20 cellular contexts compared by ENCODE assay signal in the genomic region with DNA sequence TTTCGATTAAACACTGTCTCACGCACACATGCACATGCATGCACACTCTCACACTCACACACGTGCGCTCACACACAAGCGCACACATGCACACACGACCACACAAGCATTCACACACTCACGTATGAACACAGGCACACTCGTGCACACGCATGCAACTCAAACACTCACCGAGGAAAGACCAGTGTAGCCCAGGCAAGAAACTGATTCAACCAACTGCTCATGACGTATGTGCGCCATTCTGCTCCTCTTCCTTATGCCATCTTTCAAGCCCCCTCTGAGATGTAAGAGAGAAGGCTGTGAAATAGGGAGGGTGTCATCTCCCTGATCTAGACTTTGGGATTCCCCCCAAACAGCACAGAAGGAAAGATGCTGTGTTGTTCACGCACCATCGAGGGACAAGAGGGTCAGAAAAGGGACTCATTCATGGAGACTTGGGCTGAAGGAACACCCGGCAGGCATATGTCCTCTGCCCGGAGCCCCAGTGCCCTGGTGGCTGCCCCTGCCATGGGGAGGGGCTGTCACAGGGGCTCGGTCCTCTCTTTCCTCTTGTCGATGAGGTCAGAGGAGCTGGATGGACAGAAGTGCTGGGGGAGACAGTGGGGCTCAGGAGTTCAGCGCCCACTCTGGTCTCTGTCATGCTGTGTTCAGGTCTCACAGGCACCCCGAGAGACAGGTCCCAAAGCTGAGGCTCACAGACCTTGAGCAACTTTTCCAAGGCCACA.
A peak's percentile ranks its signal among the peaks of the same experiment; 100 is the strongest.
DNase-seq lines count a peak whose midpoint lies in the region; ATAC-seq, FAIRE-seq and TF ChIP-seq lines count a peak whose summit lies in the region.
"Had no signal": no experiment of that assay in that cellular context is flagged by ENCODE, and none has a peak within 500 bp of the region (broad histone marks: within the 10 kb centered on the region; RNA-seq: fewer than 3 reads in every experiment).

No MANE protein-coding gene starts in this region.

- no peaks in the 10 kb centered on the region for H4K20me1 ChIP-seq in HepG2 (ENCODE audit: insufficient read depth, low read length)
- H4K20me1 ChIP-seq: BLaER1 had no signal

- H3K4me3 ChIP-seq in HepG2 (replicated peaks in 1 of 3; ENCODE audit: insufficient read depth in 1 of 3, low read depth in 2 of 3, low read length in 3 of 3) (no peak overlapping the region), right lobe of liver (no peak overlapping the region), kidney (ENCODE audit: low read length in 2 of 2) (no peak overlapping the region), trophoblast cell (ENCODE audit: low read depth, low read length) (peak overlapping the region; percentile 4)
- H3K4me3 ChIP-seq: BLaER1 had no signal

- H3K9me3 Mint-ChIP-seq in activated T-helper 17 cell treated with anti-CD3 and anti-CD28 coated beads, Interleukin-2, amount 50 U/mL, for 72 hours = peaks cover 3% of the 10 kb centered on the region
- peaks cover 6 to 21% (median 7%) of the 10 kb centered on the region in 3 donors for H3K9me3 Mint-ChIP-seq in T-cell

- H2AFZ ChIP-seq in HepG2 (ENCODE audit: low read length) (no peak overlapping the region), trophoblast cell (ENCODE audit: insufficient read depth, low read length, poor library complexity) (no peak overlapping the region)

- no peak overlapping the region for H3K14ac ChIP-seq in trophoblast cell (ENCODE audit: low read length)

- CTCF ChIA-PET in HepG2 (lab: Yijun Ruan, JAX; ENCODE audit: low intra/inter-chr PET ratio, low total read pairs) = no interaction called here
- CTCF ChIA-PET in T-cell (lab: Charles Lee) = no interaction called here

- H3K27ac Mint-ChIP-seq in activated T-helper 17 cell treated with anti-CD3 and anti-CD28 coated beads, Interleukin-2, amount 50 U/mL, for 72 hours = no peak overlapping the region
- no peak overlapping the region for H3K27ac Mint-ChIP-seq in T-cell
- H3K27ac Mint-ChIP-seq: CD8-positive, alpha-beta memory T cell; HFFc6 had no signal

- no peak overlapping the region for H3K4me2 ChIP-seq in HepG2 (ENCODE audit: low read depth, low read length)
- H3K4me2 ChIP-seq in trophoblast cell (ENCODE audit: low read length) = no peak overlapping the region

- H3K23ac ChIP-seq in trophoblast cell (ENCODE audit: low read length) = no peak overlapping the region

- no peak overlapping the region for H2BK120ac ChIP-seq in trophoblast cell (ENCODE audit: insufficient read depth, low read length, poor library complexity)

- H3K27ac ChIP-seq in HepG2 (ENCODE audit: extremely low read length, insufficient read depth, low read length) = no peak overlapping the region
- H3K27ac ChIP-seq in right lobe of liver = no peak overlapping the region
- H3K27ac ChIP-seq in kidney (ENCODE audit: low read depth in 2 of 2, low read length in 2 of 2) = no peak overlapping the region
- H3K27ac ChIP-seq in trophoblast cell (ENCODE audit: low read depth, low read length) = no peak overlapping the region
- H3K27ac ChIP-seq: BLaER1 had no signal

- no peak overlapping the region for H2AK5ac ChIP-seq in trophoblast cell (ENCODE audit: low read length)

- in situ Hi-C loops in HepG2 (cut with HindIII; ENCODE audit: extremely low pct_ligation_motif_present, low pct_unique_long_range_greater_than_20kb) = no loop called here

- no peak for TF ChIP-seq EP300 in HepG2 (IDR thresholded peaks at IDR 0.05; ENCODE audit: low read depth in 2 of 2, low read length in 2 of 2)
- no peak for TF ChIP-seq EP300 in HepG2 (CRISPR knock-in tag; IDR thresholded peaks at IDR 0.05; ENCODE audit: borderline replicate concordance)

- H3K79me2 ChIP-seq in HepG2 (ENCODE audit: insufficient read depth, low read length) (no peaks in the 10 kb centered on the region), trophoblast cell (ENCODE audit: control insufficient read depth, insufficient read depth, low read length, poor library complexity) (no peaks in the 10 kb centered on the region)

- BruUV-seq in HepG2 (replicated peaks; lab: Mats Ljungman, UMichigan) = no TSS peak

- intact Hi-C loops in HepG2 (cut with micrococcal nuclease; ENCODE audit: unreplicated experiment) (no loop called here), right lobe of liver (cut with DNase I) (no loop called here), kidney (cut with DNase I) (no loop called here), Right ventricle myocardium inferior (cut with DNase I) (no loop called here)

- no peaks in the 10 kb centered on the region for H3K4me1 Mint-ChIP-seq in activated T-helper 17 cell treated with anti-CD3 and anti-CD28 coated beads, Interleukin-2, amount 50 U/mL, for 72 hours
- peaks cover 0 to 16% (median 6%) of the 10 kb centered on the region in 3 donors for H3K4me1 Mint-ChIP-seq in T-cell
- H3K4me1 Mint-ChIP-seq: CD8-positive, alpha-beta memory T cell had no signal

- ATAC-seq in HepG2 (no peak), right lobe of liver (no peak), T-cell (replicated peaks in 1 of 4) (no peak), Right ventricle myocardium inferior (no peak)
- no peak for ATAC-seq in activated T-helper 17 cell treated with anti-CD3 and anti-CD28 coated beads, Interleukin-2, amount 50 U/mL, for 72 hours (replicated peaks)

- TF ChIP-seq CTCF in HepG2 (CRISPR knock-in tag; IDR thresholded peaks at IDR 0.05) (no peak), right lobe of liver (IDR thresholded peaks at IDR 0.05) (no peak), kidney (IDR thresholded peaks at IDR 0.05; ENCODE audit: borderline replicate concordance, extremely low read depth, insufficient read depth) (no peak)

- no peak for FAIRE-seq in HepG2 (lab: Jason Lieb, UNC)
- no peak for FAIRE-seq in kidney (lab: Jason Lieb, UNC)
- FAIRE-seq: GM12892, GM19239, HTR-8/SVneo had no signal

- WGBS in HepG2 (ENCODE audit: low lambda C conversion rate) = 54% methylated on average over 16 of the region's 20 CpGs
- WGBS in right lobe of liver (ENCODE audit: insufficient coverage, low coverage, low lambda C conversion rate, missing lambda C conversion rate) = 63% methylated on average over 4 of the region's 20 CpGs
- whole genome bisulfite sequencing in trophoblast cell (ENCODE audit: extremely low coverage, insufficient coverage, insufficient read length) = no CpG with 5 or more reads among the region's 20 CpGs

- no peak overlapping the region for H4K8ac ChIP-seq in trophoblast cell (ENCODE audit: low read depth, low read length)

- H4K91ac ChIP-seq in trophoblast cell (ENCODE audit: low read depth, low read length) = no peak overlapping the region

- no peak overlapping the region for H3K4ac ChIP-seq in trophoblast cell (ENCODE audit: low read depth, low read length)

- H4K12ac ChIP-seq in trophoblast cell (ENCODE audit: low read depth, low read length) = no peak overlapping the region

- H3K18ac ChIP-seq in trophoblast cell (ENCODE audit: low read length) = no peak overlapping the region

- peaks cover 22% of the 10 kb centered on the region for H3K9me3 ChIP-seq in HepG2 (ENCODE audit: low read length)
- H3K9me3 ChIP-seq in right lobe of liver = peaks cover 0 to 5% (median 0%) of the 10 kb centered on the region in 4 donors
- H3K9me3 ChIP-seq in kidney (ENCODE audit: control insufficient read depth in 1 of 2, low read length in 2 of 2) = no peaks in the 10 kb centered on the region
- peaks cover 9% of the 10 kb centered on the region for H3K9me3 ChIP-seq in trophoblast cell (ENCODE audit: insufficient read depth, low read depth, low read length)
- H3K9me3 ChIP-seq: Caco-2 had no signal

- H2BK5ac ChIP-seq in trophoblast cell (ENCODE audit: low read depth, low read length, poor library complexity) = no peak overlapping the region

- no peaks in the 10 kb centered on the region for H3K36me3 Mint-ChIP-seq in activated T-helper 17 cell treated with anti-CD3 and anti-CD28 coated beads, Interleukin-2, amount 50 U/mL, for 72 hours (ENCODE audit: low read depth)
- H3K36me3 Mint-ChIP-seq in T-cell = no peaks in the 10 kb centered on the region
- H3K36me3 Mint-ChIP-seq: CD8-positive, alpha-beta memory T cell had no signal

- H3K4me3 Mint-ChIP-seq in activated T-helper 17 cell treated with anti-CD3 and anti-CD28 coated beads, Interleukin-2, amount 50 U/mL, for 72 hours = no peak overlapping the region
- H3K4me3 Mint-ChIP-seq in T-cell = no peak overlapping the region
- H3K4me3 Mint-ChIP-seq: CD8-positive, alpha-beta memory T cell; HFFc6 had no signal

- H3K27me3 ChIP-seq in HepG2 (ENCODE audit: control insufficient read depth in 1 of 2, insufficient read depth in 2 of 2, low read length in 2 of 2) (peaks cover 4 to 40% of the 10 kb centered on the region in 2 experiments; a peak in 3 of 5 replicates), right lobe of liver (no peaks in the 10 kb centered on the region), trophoblast cell (ENCODE audit: insufficient read depth, low read length) (no peaks in the 10 kb centered on the region)
- H3K27me3 ChIP-seq: BLaER1 had no signal

- no peak overlapping the region for H2BK12ac ChIP-seq in trophoblast cell (ENCODE audit: low read length)

- H3K27me3 Mint-ChIP-seq in activated T-helper 17 cell treated with anti-CD3 and anti-CD28 coated beads, Interleukin-2, amount 50 U/mL, for 72 hours = peaks cover 14% of the 10 kb centered on the region
- peaks cover 11 to 16% of the 10 kb centered on the region in 2 donors for H3K27me3 Mint-ChIP-seq in T-cell

- no peak for DNase-seq in HepG2 (ENCODE audit: low spot score)
- no peak for DNase-seq in right lobe of liver
- peak; percentile 41 for DNase-seq in kidney
- no peak for DNase-seq in trophoblast cell
- DNase-seq in T-cell = no peak
- DNase-seq in Right ventricle myocardium inferior (ENCODE audit: missing footprints) = no peak
- DNase-seq in stimulated activated CD4-positive, alpha-beta T cell treated with anti-CD3 and anti-CD28 coated beads, Interleukin-1b, Interleukin-23, amount 100 ng/mL, for 48 hours = no peak
- DNase-seq: 8988T; AML-193; CD8-positive, alpha-beta memory T cell; DND-41; GDM1; HCEC 1CT; HFFc6 had no signal

- POLR2A ChIA-PET in HepG2 (lab: Yijun Ruan, JAX) = no interaction called here
- POLR2A ChIA-PET in T-cell (lab: Charles Lee) = no interaction called here

- TF ChIP-seq RAD21 in HepG2 (CRISPR knock-in tag; IDR thresholded peaks at IDR 0.05) = no peak

- no peak for TF ChIP-seq POLR2A in HepG2 (IDR thresholded peaks at IDR 0.05; ENCODE audit: insufficient read depth in 1 of 2, low read depth in 2 of 2, low read length in 2 of 2)
- TF ChIP-seq POLR2A in right lobe of liver (IDR thresholded peaks at IDR 0.05) = no peak

- H3K36me3 ChIP-seq in HepG2 (replicated peaks in 1 of 2; ENCODE audit: control insufficient read depth in 1 of 2, insufficient read depth in 2 of 2, low read length in 2 of 2) (no peaks in the 10 kb centered on the region), right lobe of liver (no peaks in the 10 kb centered on the region), kidney (ENCODE audit: control insufficient read depth in 1 of 2, insufficient read depth in 2 of 2, low read length in 2 of 2) (no peaks in the 10 kb centered on the region), trophoblast cell (ENCODE audit: control insufficient read depth in 1 of 2, insufficient read depth in 2 of 2, low read length in 2 of 2) (no peaks in the 10 kb centered on the region)
- H3K36me3 ChIP-seq: BLaER1 had no signal

- H3K4me1 ChIP-seq in HepG2 (ENCODE audit: insufficient read depth, low read length) = no peaks in the 10 kb centered on the region
- H3K4me1 ChIP-seq in right lobe of liver = no peaks in the 10 kb centered on the region
- no peaks in the 10 kb centered on the region for H3K4me1 ChIP-seq in kidney (ENCODE audit: control insufficient read depth in 1 of 2, insufficient read depth in 1 of 2, low read depth in 1 of 2, low read length in 2 of 2)
- H3K4me1 ChIP-seq in trophoblast cell (ENCODE audit: control insufficient read depth in 1 of 2, insufficient read depth in 2 of 2, low read length in 2 of 2) = no peaks in the 10 kb centered on the region
- H3K4me1 ChIP-seq: Caco-2 had no signal

- no peak overlapping the region for H3K9ac ChIP-seq in HepG2 (ENCODE audit: insufficient read depth, low read depth, low read length)
- H3K9ac ChIP-seq in kidney (ENCODE audit: low read length in 2 of 2) = no peak overlapping the region
- H3K9ac ChIP-seq in trophoblast cell (ENCODE audit: low read length) = no peak overlapping the region
- H3K9ac ChIP-seq: BLaER1 had no signal

- no peaks in the 10 kb centered on the region for H3K79me1 ChIP-seq in trophoblast cell (ENCODE audit: low read length)
